In the genomic region with DNA sequence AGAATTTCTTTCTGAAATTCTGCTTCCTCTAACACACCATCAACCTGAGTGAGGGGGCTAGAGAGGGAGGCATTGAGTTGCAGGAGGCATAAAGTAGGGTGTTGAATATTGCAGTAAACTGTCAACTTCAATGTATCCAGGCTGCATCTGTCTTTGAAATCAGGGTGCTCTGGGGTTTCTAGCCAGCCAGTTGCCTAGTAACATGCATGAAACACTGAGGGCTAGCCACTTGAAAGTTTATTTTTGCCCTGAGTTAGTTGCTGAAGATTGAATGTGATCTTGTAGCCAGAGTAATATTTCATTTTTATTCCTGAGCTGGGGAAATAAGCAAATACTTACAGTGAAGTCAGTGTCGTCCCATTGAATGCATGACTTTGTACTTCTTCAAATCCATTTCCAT, we compare ENCODE assay signal across 20 cellular contexts. TPM values are rescaled to one million over a fixed set of nuclear protein-coding genes. Genes with fewer than 3 reads are reported as not detected.
"Had no signal": no experiment of that assay in that cellular context is flagged by ENCODE, and none has a peak within 500 bp of the region (broad histone marks: within the 10 kb centered on the region; RNA-seq: fewer than 3 reads in every experiment).

No MANE protein-coding gene starts in this region.

- H3K27ac ChIP-seq: ovary, tibial artery had no signal

- H3K4me1 Mint-ChIP-seq: activated B cell treated with CpG ODN at 0.5 μM for 24 hours; stimulated activated naive B cell treated with anti-CD40 and anti-IgM and Interleukin-4, amounts not matched to agents 10 μg/mL and 1 μg/mL and 100 μg/mL, for 72 hours had no signal

- H3K4me3 Mint-ChIP-seq: activated B cell treated with CpG ODN at 0.5 μM for 24 hours; activated CD8-positive, alpha-beta T cell treated with anti-CD3 and anti-CD28 coated beads, Interleukin-2, amount 10 ng/mL, durations not matched to agents 7 days and 5 days; activated naive CD4-positive, alpha-beta T cell treated with anti-CD3 and anti-CD28 coated beads for 36 hours; activated T-cell treated with anti-CD3 and anti-CD28 coated beads, Interleukin-2, amount 50 U/mL, for 24 hours; stimulated activated naive B cell treated with anti-CD40 and anti-IgM and Interleukin-4, amounts not matched to agents 10 μg/mL and 1 μg/mL and 100 μg/mL, for 72 hours had no signal

- DNase-seq: activated B cell treated with CpG ODN at 0.5 μM for 24 hours; activated CD4-positive, alpha-beta T cell treated with anti-CD3 and anti-CD28 coated beads for 48 hours; activated CD8-positive, alpha-beta T cell treated with anti-CD3 and anti-CD28 coated beads, Interleukin-2, amount 10 ng/mL, durations not matched to agents 7 days and 5 days; activated naive CD4-positive, alpha-beta T cell treated with anti-CD3 and anti-CD28 coated beads for 36 hours; activated T-cell treated with anti-CD3 and anti-CD28 coated beads, Interleukin-2, amount 50 U/mL, for 24 hours; aorta; effector CD4-positive, alpha-beta T cell; foreskin fibroblast; hypothalamus; islet precursor cell; mammary epithelial cell; ovary; stimulated activated naive B cell treated with anti-CD40 and anti-IgM and Interleukin-4, amounts not matched to agents 10 μg/mL and 1 μg/mL and 100 μg/mL, for 72 hours; substantia nigra; T-helper 1 cell; T-helper 9 cell; tibial artery had no signal

- H3K9me3 ChIP-seq: ovary, tibial artery had no signal

- H3K4me1 ChIP-seq: tibial artery had no signal

- H3K36me3 ChIP-seq: ovary, tibial artery had no signal

- H3K36me3 Mint-ChIP-seq: stimulated activated naive B cell treated with anti-CD40 and anti-IgM and Interleukin-4, amounts not matched to agents 10 μg/mL and 1 μg/mL and 100 μg/mL, for 72 hours had no signal

- H3K4me3 ChIP-seq: ovary, tibial artery had no signal

- H3K27me3 ChIP-seq: ovary, tibial artery had no signal

- ATAC-seq: activated CD8-positive, alpha-beta T cell treated with anti-CD3 and anti-CD28 coated beads, Interleukin-2, amount 10 ng/mL, durations not matched to agents 7 days and 5 days; left colon; stimulated activated naive B cell treated with anti-CD40 and anti-IgM and Interleukin-4, amounts not matched to agents 10 μg/mL and 1 μg/mL and 100 μg/mL, for 72 hours had no signal

- H3K27ac Mint-ChIP-seq: activated B cell treated with CpG ODN at 0.5 μM for 24 hours; activated CD8-positive, alpha-beta T cell treated with anti-CD3 and anti-CD28 coated beads, Interleukin-2, amount 10 ng/mL, durations not matched to agents 7 days and 5 days; activated naive CD4-positive, alpha-beta T cell treated with anti-CD3 and anti-CD28 coated beads for 36 hours; activated T-cell treated with anti-CD3 and anti-CD28 coated beads, Interleukin-2, amount 50 U/mL, for 24 hours; activated T-helper 2 cell treated with anti-CD3 and anti-CD28 coated beads, Interferon-gamma antibody, Interleukin-2, Interleukin-4, amounts not matched to agents 10 μg/mL and 5 μg/mL and 100 μg/mL, durations not matched to agents 14 hours and 24 hours and 36 hours; stimulated activated naive B cell treated with anti-CD40 and anti-IgM and Interleukin-4, amounts not matched to agents 10 μg/mL and 1 μg/mL and 100 μg/mL, for 72 hours had no signal

- H3K9me3 Mint-ChIP-seq: activated B cell treated with CpG ODN at 0.5 μM for 24 hours; activated naive CD4-positive, alpha-beta T cell treated with anti-CD3 and anti-CD28 coated beads for 36 hours; activated T-cell treated with anti-CD3 and anti-CD28 coated beads, Interleukin-2, amount 50 U/mL, for 24 hours; activated T-helper 2 cell treated with anti-CD3 and anti-CD28 coated beads, Interferon-gamma antibody, Interleukin-2, Interleukin-4, amounts not matched to agents 10 μg/mL and 5 μg/mL and 100 μg/mL, durations not matched to agents 14 hours and 24 hours and 36 hours; stimulated activated naive B cell treated with anti-CD40 and anti-IgM and Interleukin-4, amounts not matched to agents 10 μg/mL and 1 μg/mL and 100 μg/mL, for 72 hours had no signal

RNA-seq across cellular contexts. Expression of gene LHCGR, which starts 41.9 kb away (rescaled TPM):
- total RNA-seq: activated B cell treated with CpG ODN at 0.5 μM for 24 hours; activated CD8-positive, alpha-beta T cell treated with anti-CD3 and anti-CD28 coated beads, Interleukin-2, amount 10 ng/mL, durations not matched to agents 7 days and 5 days; activated naive CD4-positive, alpha-beta T cell treated with anti-CD3 and anti-CD28 coated beads for 36 hours; activated T-helper 2 cell treated with anti-CD3 and anti-CD28 coated beads, Interferon-gamma antibody, Interleukin-2, Interleukin-4, amounts not matched to agents 10 μg/mL and 5 μg/mL and 100 μg/mL, durations not matched to agents 14 hours and 24 hours and 36 hours; left colon; mammary epithelial cell; mononuclear cell had no signal
- polyA plus RNA-seq: aorta, mammary epithelial cell had no signal
